Comparison of ENCODE assay signal across 1 cellular context in the genomic region with DNA sequence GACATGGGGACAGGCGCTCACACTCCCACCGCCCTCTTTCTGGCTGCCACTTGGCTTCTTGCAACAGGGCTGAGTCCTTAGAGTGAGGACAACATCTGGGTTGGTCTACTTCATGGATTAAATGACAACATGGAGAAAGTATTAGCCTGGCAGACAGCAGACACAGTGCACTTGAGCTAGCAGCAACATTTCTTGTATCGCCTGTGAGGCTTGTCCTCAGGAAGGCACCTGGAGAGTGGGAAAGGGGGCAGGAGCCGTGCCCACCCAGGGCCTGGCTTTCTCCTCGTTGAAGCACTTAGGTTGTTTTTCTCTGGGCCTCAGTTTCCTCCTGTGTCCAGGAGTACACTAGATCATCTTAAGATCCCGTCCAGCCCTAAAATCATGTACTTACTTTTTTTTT.
A peak's percentile ranks its signal among the peaks of the same experiment; 100 is the strongest.
TF ChIP-seq lines count a peak whose summit lies in the region.

No MANE protein-coding gene starts in this region.

TF ChIP-seq in HepG2, 621 proteins besides CTCF, POLR2A, EP300 and RAD21:
- 0 out of 2 replicates have a peak, but pooled peaks have one; percentile 17 for TF ChIP-seq RBFOX2 (IDR thresholded peaks at IDR 0.05; ENCODE audit: low read depth, low read length)
- no peak for TF ChIP-seq FOXP1 (IDR thresholded peaks at IDR 0.05)
- TF ChIP-seq FOXP1 (CRISPR knock-in tag; IDR thresholded peaks at IDR 0.05), result no peak
- TF ChIP-seq ZNF616 (CRISPR knock-in tag; IDR thresholded peaks at IDR 0.05; ENCODE audit: low read depth), result no peak
